In genomic region chr10:95467162-95467599, GRCh38 we compare ENCODE assay signal across 9 cellular contexts.
DNase-seq lines count a peak whose midpoint lies in the region; ATAC-seq and TF ChIP-seq lines count a peak whose summit lies in the region.
"Had no signal": no experiment of that assay in that cellular context is flagged by ENCODE, and none has a peak within 500 bp of the region (broad histone marks: within the 10 kb centered on the region; RNA-seq: fewer than 3 reads in every experiment).

No MANE protein-coding gene starts in this region.

- TF ChIP-seq RAD21 in SK-N-SH (IDR thresholded peaks at IDR 0.05; ENCODE audit: low read length), result no peak

- H3K4me3 ChIP-seq in SK-N-SH (ENCODE audit: low read depth in 2 of 2, low read length in 1 of 2) (no peak overlapping the region), mammary epithelial cell (replicated peaks in 1 of 3; ENCODE audit: insufficient read depth in 1 of 3, low read depth in 2 of 3, low read length in 3 of 3) (no peak overlapping the region)

- H3K27ac ChIP-seq in SK-N-SH (ENCODE audit: low read depth in 2 of 2, low read length in 1 of 2), result no peak overlapping the region
- H3K27ac ChIP-seq in mammary epithelial cell (ENCODE audit: insufficient read depth, low read depth, low read length), result no peak overlapping the region

- H3F3A ChIP-seq in SK-N-SH (replicated peaks; ENCODE audit: insufficient read depth), result no peaks in the 10 kb centered on the region

- TF ChIP-seq CTCF in SK-N-SH (IDR thresholded peaks at IDR 0.05) (no peak), mammary epithelial cell (conservative IDR thresholded peaks at IDR 0.05 in 1 of 2, IDR thresholded peaks at IDR 0.05 in 1 of 2; ENCODE audit: extremely low read depth in 1 of 2, insufficient read depth in 1 of 2, low read depth in 1 of 2, low read length in 2 of 2) (no peak)

- no peaks in the 10 kb centered on the region for H3K9me2 ChIP-seq in SK-N-SH

- ATAC-seq in SK-N-SH treated with all-trans-retinoic acid at 6 μM for 48 hours (no peak; the same call in 2 of the 3 replicates), left lobe of liver (peak; percentile 37), HG02763 (IDR thresholded peaks at IDR 0.05; ENCODE audit: unreplicated experiment) (no peak), HG03571 (IDR thresholded peaks at IDR 0.05; ENCODE audit: unreplicated experiment) (no peak), GM18873 (IDR thresholded peaks at IDR 0.05; ENCODE audit: low FRiP score, unreplicated experiment) (no peak)

- 77% methylated on average over 5 of the region's 5 CpGs for WGBS in SK-N-SH (ENCODE audit: low lambda C conversion rate)
- 6% methylated on average over 5 of the region's 5 CpGs for WGBS in mammary epithelial cell (ENCODE audit: low coverage, missing lambda C conversion rate)

- CTCF ChIA-PET in SK-N-SH (lab: Yijun Ruan, JAX), result interaction anchor here (0.6 kb wide), 1 partner anchor 36 kb away, joined by 4 read pairs; no protein-coding TSS in a partner anchor
- CTCF ChIA-PET in mammary epithelial cell (lab: Charles Lee; ENCODE audit: low non-redundant PET), result no interaction called here

- H2AFZ ChIP-seq in SK-N-SH (ENCODE audit: low read depth) (no peak overlapping the region), mammary epithelial cell (ENCODE audit: low read depth, low read length) (peak overlapping the region; percentile 14)

- DNase-seq in SK-N-SH (peak; percentile 37), mammary epithelial cell (peak; percentile 55), left lobe of liver (ENCODE audit: low spot score) (no peak), ureter (ENCODE audit: low spot score) (peak; percentile 55)
- DNase-seq: NCI-H2107 had no signal

- intact Hi-C loops in mammary epithelial cell (cut with micrococcal nuclease), result no loop called here

- H3K79me2 ChIP-seq in SK-N-SH (ENCODE audit: insufficient read depth) (no peaks in the 10 kb centered on the region), mammary epithelial cell (ENCODE audit: insufficient read depth, low read length) (no peaks in the 10 kb centered on the region)

- in situ Hi-C loops in mammary epithelial cell (cut with MboI; ENCODE audit: low sequenced_read_pairs in 2 of 2), result no loop called here

- no peak for TF ChIP-seq EP300 in SK-N-SH (IDR thresholded peaks at IDR 0.05; ENCODE audit: borderline replicate concordance in 1 of 2, low read depth in 1 of 2, low read length in 1 of 2)

- POLR2A ChIA-PET in SK-N-SH (lab: Yijun Ruan, JAX), result no interaction called here

- no peaks in the 10 kb centered on the region for H3K9me3 ChIP-seq in SK-N-SH
- H3K9me3 ChIP-seq in mammary epithelial cell (replicated peaks; ENCODE audit: insufficient read depth, low read length), result no peaks in the 10 kb centered on the region

- dilution Hi-C loops in mammary epithelial cell (cut with HindIII; ENCODE audit: low sequenced_read_pairs), result no loop called here

- H3K27me3 ChIP-seq in SK-N-SH (ENCODE audit: insufficient read depth), result no peaks in the 10 kb centered on the region
- no peaks in the 10 kb centered on the region for H3K27me3 ChIP-seq in mammary epithelial cell (ENCODE audit: insufficient read depth, low read length)

- no TSS peak for BruUV-seq in mammary epithelial cell (replicated peaks; lab: Mats Ljungman, UMichigan)

- no peak overlapping the region for H3K9ac ChIP-seq in SK-N-SH
- H3K9ac ChIP-seq in mammary epithelial cell (ENCODE audit: insufficient read depth, low read length), result no peak overlapping the region

- no peak overlapping the region for H3K4me2 ChIP-seq in SK-N-SH
- H3K4me2 ChIP-seq in mammary epithelial cell (ENCODE audit: insufficient read depth, low read depth, low read length), result no peak overlapping the region

- H3K4me1 ChIP-seq in SK-N-SH (ENCODE audit: control insufficient read depth in 1 of 2, insufficient read depth in 2 of 2, low read depth in 1 of 2, low read length in 1 of 2) (peaks cover 0 to 3% of the 10 kb centered on the region in 2 experiments; a peak in 1 of 4 replicates), mammary epithelial cell (ENCODE audit: insufficient read depth, low read length) (peaks cover 5% of the 10 kb centered on the region)

- H3K36me3 ChIP-seq in SK-N-SH (replicated peaks in 1 of 2; ENCODE audit: control insufficient read depth in 1 of 2, insufficient read depth in 2 of 2, low read length in 1 of 2), result no peaks in the 10 kb centered on the region
- no peaks in the 10 kb centered on the region for H3K36me3 ChIP-seq in mammary epithelial cell (ENCODE audit: insufficient read depth, low read length)

- H4K20me1 ChIP-seq in SK-N-SH (ENCODE audit: insufficient read depth) (no peaks in the 10 kb centered on the region), mammary epithelial cell (ENCODE audit: insufficient read depth, low read length) (no peaks in the 10 kb centered on the region)

TF ChIP-seq in SK-N-SH, 30 proteins besides CTCF, POLR2A, EP300 and RAD21:
- TF ChIP-seq FOXM1 (IDR thresholded peaks at IDR 0.05; ENCODE audit: low read depth), result no peak
- TF ChIP-seq GABPA (IDR thresholded peaks at IDR 0.05; ENCODE audit: low read depth), result no peak
- no peak for TF ChIP-seq NFIC (IDR thresholded peaks at IDR 0.05; ENCODE audit: borderline replicate concordance)
- no peak for TF ChIP-seq JUND (IDR thresholded peaks at IDR 0.05)
- no peak for TF ChIP-seq EZH2phosphoT487 (IDR thresholded peaks at IDR 0.05; ENCODE audit: borderline replicate concordance, low read depth)
- TF ChIP-seq MXI1 (IDR thresholded peaks at IDR 0.05; ENCODE audit: low read depth, low read length), result no peak

TF ChIP-seq in SK-N-SH treated with all-trans-retinoic acid at 6 μM for 48 hours, 23 proteins besides CTCF, POLR2A, EP300 and RAD21:
- TF ChIP-seq TSHZ2 (CRISPR knock-in tag; IDR thresholded peaks at IDR 0.05) (no peak), ZNF70 (CRISPR knock-in tag; IDR thresholded peaks at IDR 0.05) (no peak), ZFP3 (CRISPR knock-in tag; IDR thresholded peaks at IDR 0.05) (no peak), PATZ1 (CRISPR knock-in tag; IDR thresholded peaks at IDR 0.05; ENCODE audit: borderline replicate concordance) (no peak), PPARA (CRISPR knock-in tag; IDR thresholded peaks at IDR 0.05; ENCODE audit: borderline replicate concordance) (no peak), OSR1 (CRISPR knock-in tag; IDR thresholded peaks at IDR 0.05) (no peak), TOX (CRISPR knock-in tag; IDR thresholded peaks at IDR 0.05; ENCODE audit: borderline replicate concordance) (no peak), ZFP30 (CRISPR knock-in tag; IDR thresholded peaks at IDR 0.05) (no peak), CSDC2 (CRISPR knock-in tag; IDR thresholded peaks at IDR 0.05) (no peak), ZC3H10 (CRISPR knock-in tag; IDR thresholded peaks at IDR 0.05) (no peak), BACH2 (CRISPR knock-in tag; IDR thresholded peaks at IDR 0.05; ENCODE audit: borderline replicate concordance) (no peak), ARNTL (CRISPR knock-in tag; IDR thresholded peaks at IDR 0.05; ENCODE audit: borderline replicate concordance, low read depth) (no peak), ISL1 (CRISPR knock-in tag; IDR thresholded peaks at IDR 0.05) (no peak)
